In genomic region chr6:163415620-163416379, GRCh38 we compare ENCODE assay signal across 8 cellular contexts. TPM values are rescaled to one million over a fixed set of nuclear protein-coding genes. Genes with fewer than 3 reads are reported as not detected.
DNase-seq lines count a peak whose midpoint lies in the region; ATAC-seq and TF ChIP-seq lines count a peak whose summit lies in the region.

No MANE protein-coding gene starts in this region.

- H3K4me2 ChIP-seq in GM23338 = peak overlapping the region; percentile 76

- intact Hi-C loops in CD4-positive, alpha-beta memory T cell (cut with micrococcal nuclease) = loop anchor here (1.0 kb wide), 3 partner anchors 45 to 541 kb away; no protein-coding TSS in a partner anchor
- intact Hi-C loops in left ventricle myocardium inferior (cut with micrococcal nuclease) = loop anchor here (5.0 kb wide), 1 partner anchor 233 kb away; no protein-coding TSS in a partner anchor

- peak; percentile 39 to 58 (median 47) for DNase-seq in CD4-positive, alpha-beta memory T cell
- DNase-seq in GM23338 (ENCODE audit: low spot score) (peak; percentile 66), Peyer's patch (peak in 2 of 3 donors; percentile 61 to 63), left ventricle myocardium inferior (peak; percentile 58), retinal pigment epithelial cell (ENCODE audit: low read depth) (no peak), SK-N-DZ (ENCODE audit: low spot score) (no peak), iPS-NIHi7 (ENCODE audit: extremely low spot score) (no peak)
- DNase-seq in activated naive CD8-positive, alpha-beta T cell treated with anti-CD3 and anti-CD28 coated beads, Interleukin-2, amount 50 U/mL, for 24 hours = peak; percentile 48

- CTCF ChIA-PET in CD4-positive, alpha-beta memory T cell (lab: Charles Lee; ENCODE audit: partially characterized antibody) = interaction anchor here (0.9 to 2.9 kb wide), 10 partner anchors 10 to 136 kb away, joined by 3 to 27 read pairs (median 6); no protein-coding TSS in a partner anchor

- peak; percentile 4; the same call in 1 of the 3 replicates for ATAC-seq in GM23338
- ATAC-seq in activated naive CD8-positive, alpha-beta T cell treated with anti-CD3 and anti-CD28 coated beads, Interleukin-2, amount 50 U/mL, for 24 hours = peak; percentile 6

- H3K27ac ChIP-seq in CD4-positive, alpha-beta memory T cell (ENCODE audit: low read depth, low read length) = peak overlapping the region; percentile 77
- H3K27ac ChIP-seq in GM23338 (ENCODE audit: low read depth) (peak overlapping the region; percentile 80), Peyer's patch (peak overlapping the region; percentile 92 to 98 (median 98)), left ventricle myocardium inferior (replicated peaks) (peak overlapping the region; percentile 99)

- peak in 1 of 2 donors; percentile 17 for TF ChIP-seq POLR2A in Peyer's patch (IDR thresholded peaks at IDR 0.05)

- H4K20me1 ChIP-seq in GM23338 (replicated peaks; ENCODE audit: insufficient read depth) = 0 out of 2 replicates have a peak, but pooled peaks cover 9% of the 10 kb centered on the region

- H3K9me3 ChIP-seq in CD4-positive, alpha-beta memory T cell (ENCODE audit: control insufficient read depth in 1 of 2, low read length in 2 of 2) = no peaks in the 10 kb centered on the region
- no peaks in the 10 kb centered on the region for H3K9me3 ChIP-seq in Peyer's patch
- H3K9me3 ChIP-seq in left ventricle myocardium inferior (replicated peaks) = no peaks in the 10 kb centered on the region

- H2AFZ ChIP-seq in GM23338 = no peak overlapping the region

- H3K79me2 ChIP-seq in GM23338 (replicated peaks; ENCODE audit: insufficient read depth) = peaks cover 61% of the 10 kb centered on the region

- H3K27me3 Mint-ChIP-seq in CD4-positive, alpha-beta memory T cell = peaks cover 0 to 2% of the 10 kb centered on the region in 2 donors
- H3K27me3 Mint-ChIP-seq in GM23338 (ENCODE audit: insufficient read depth, low read depth, poor library complexity) = peaks cover 11% of the 10 kb centered on the region
- no peaks in the 10 kb centered on the region for H3K27me3 Mint-ChIP-seq in activated naive CD8-positive, alpha-beta T cell treated with anti-CD3 and anti-CD28 coated beads, Interleukin-2, amount 50 U/mL, for 24 hours

- POLR2A ChIA-PET in CD4-positive, alpha-beta memory T cell (lab: Charles Lee; ENCODE audit: partially characterized antibody) = interaction anchor here (0.7 to 2.7 kb wide), 9 partner anchors 10 to 139 kb away, joined by 3 to 34 read pairs (median 3); no protein-coding TSS in a partner anchor

- no peaks in the 10 kb centered on the region for H3K9me2 ChIP-seq in GM23338 (ENCODE audit: insufficient read depth)

- H3K4me3 ChIP-seq in CD4-positive, alpha-beta memory T cell (ENCODE audit: low read length in 2 of 2) = peak overlapping the region; percentile 66 to 70
- H3K4me3 ChIP-seq in GM23338 = peak overlapping the region; percentile 66
- H3K4me3 ChIP-seq in Peyer's patch = peak overlapping the region; percentile 69 to 91 (median 78)
- peak overlapping the region; percentile 91 for H3K4me3 ChIP-seq in left ventricle myocardium inferior
- H3K4me3 ChIP-seq in retinal pigment epithelial cell (ENCODE audit: low read length) = peak overlapping the region; percentile 95

- no peaks in the 10 kb centered on the region for H3K9me3 Mint-ChIP-seq in CD4-positive, alpha-beta memory T cell
- peaks cover 5% of the 10 kb centered on the region; the same call in 2 of the 3 replicates for H3K9me3 Mint-ChIP-seq in GM23338
- no peaks in the 10 kb centered on the region for H3K9me3 Mint-ChIP-seq in activated naive CD8-positive, alpha-beta T cell treated with anti-CD3 and anti-CD28 coated beads, Interleukin-2, amount 50 U/mL, for 24 hours

- no peaks in the 10 kb centered on the region for H3F3A ChIP-seq in GM23338 (replicated peaks; ENCODE audit: low read depth)

- H3K27me3 ChIP-seq in CD4-positive, alpha-beta memory T cell (ENCODE audit: insufficient read depth, low read length) = no peaks in the 10 kb centered on the region
- H3K27me3 ChIP-seq in GM23338 (ENCODE audit: insufficient read depth) (no peaks in the 10 kb centered on the region), Peyer's patch (no peaks in the 10 kb centered on the region), left ventricle myocardium inferior (ENCODE audit: low read depth) (no peaks in the 10 kb centered on the region)

- H3K4me1 Mint-ChIP-seq in CD4-positive, alpha-beta memory T cell = peaks cover 27 to 63% (median 45%) of the 10 kb centered on the region in 4 donors
- peaks cover 42% of the 10 kb centered on the region for H3K4me1 Mint-ChIP-seq in GM23338
- H3K4me1 Mint-ChIP-seq in activated naive CD8-positive, alpha-beta T cell treated with anti-CD3 and anti-CD28 coated beads, Interleukin-2, amount 50 U/mL, for 24 hours = peaks cover 50% of the 10 kb centered on the region

- H3K27ac Mint-ChIP-seq in CD4-positive, alpha-beta memory T cell = peak overlapping the region; percentile 80 to 96 (median 93)
- H3K27ac Mint-ChIP-seq in GM23338 = peak overlapping the region; percentile 94
- peak overlapping the region; percentile 92 for H3K27ac Mint-ChIP-seq in activated naive CD8-positive, alpha-beta T cell treated with anti-CD3 and anti-CD28 coated beads, Interleukin-2, amount 50 U/mL, for 24 hours

- peak overlapping the region; percentile 86 to 97 (median 90) for H3K4me3 Mint-ChIP-seq in CD4-positive, alpha-beta memory T cell
- H3K4me3 Mint-ChIP-seq in GM23338 = peak overlapping the region; percentile 86
- peak overlapping the region; percentile 90 for H3K4me3 Mint-ChIP-seq in activated naive CD8-positive, alpha-beta T cell treated with anti-CD3 and anti-CD28 coated beads, Interleukin-2, amount 50 U/mL, for 24 hours

- H3K4me1 ChIP-seq in CD4-positive, alpha-beta memory T cell (ENCODE audit: insufficient read depth, low read length) = peaks cover 45% of the 10 kb centered on the region
- peaks cover 41% of the 10 kb centered on the region for H3K4me1 ChIP-seq in GM23338 (ENCODE audit: insufficient read depth)
- H3K4me1 ChIP-seq in Peyer's patch = peaks cover 0 to 7% (median 3%) of the 10 kb centered on the region in 4 donors
- peaks cover 75% of the 10 kb centered on the region for H3K4me1 ChIP-seq in left ventricle myocardium inferior

- no peaks in the 10 kb centered on the region for H3K36me3 ChIP-seq in CD4-positive, alpha-beta memory T cell (ENCODE audit: insufficient read depth, low read length)
- H3K36me3 ChIP-seq in GM23338 (ENCODE audit: insufficient read depth) = no peaks in the 10 kb centered on the region
- no peaks in the 10 kb centered on the region for H3K36me3 ChIP-seq in Peyer's patch
- H3K36me3 ChIP-seq in left ventricle myocardium inferior = no peaks in the 10 kb centered on the region

- TF ChIP-seq CTCF in GM23338 (conservative IDR thresholded peaks at IDR 0.05; ENCODE audit: low read depth in 2 of 2) (no peak), Peyer's patch (IDR thresholded peaks at IDR 0.05) (no peak), left ventricle myocardium inferior (IDR thresholded peaks at IDR 0.05; ENCODE audit: borderline replicate concordance) (no peak), retinal pigment epithelial cell (conservative IDR thresholded peaks at IDR 0.05; ENCODE audit: low read depth, low read length) (no peak)

- peaks cover 0 to 11% of the 10 kb centered on the region in 2 donors for H3K36me3 Mint-ChIP-seq in CD4-positive, alpha-beta memory T cell
- H3K36me3 Mint-ChIP-seq in GM23338 (ENCODE audit: low read depth) = peaks cover 5% of the 10 kb centered on the region
- H3K36me3 Mint-ChIP-seq in activated naive CD8-positive, alpha-beta T cell treated with anti-CD3 and anti-CD28 coated beads, Interleukin-2, amount 50 U/mL, for 24 hours (ENCODE audit: low read depth) = no peaks in the 10 kb centered on the region

TF ChIP-seq in GM23338, 12 proteins besides CTCF, POLR2A, EP300 and RAD21 (continues in another document):
- no peak for TF ChIP-seq STAT1 (IDR thresholded peaks at IDR 0.05; ENCODE audit: unreplicated experiment)
- no peak for TF ChIP-seq NANOG (IDR thresholded peaks at IDR 0.05; ENCODE audit: borderline replicate concordance)
- no peak for TF ChIP-seq REST (IDR thresholded peaks at IDR 0.05; ENCODE audit: unreplicated experiment)
- TF ChIP-seq ZNF114 (CRISPR knock-in tag; IDR thresholded peaks at IDR 0.05) = no peak

RNA-seq across cellular contexts. Expression of gene QKI, which starts 1.3 kb away (rescaled TPM):
- 10 to 100 TPM; 64.1 to 66.4 TPM for total RNA-seq in CD4-positive, alpha-beta memory T cell
- polyA plus RNA-seq in CD4-positive, alpha-beta memory T cell = 10 to 100 TPM in 1 of 2 donors, 1 to 10 TPM in 1; 7.7 to 28.4 TPM
- 150 and 159 TPM in 2 replicates for total RNA-seq in GM23338 (2014; rRNA removed; shearing (Covaris generic))
- polyA plus RNA-seq in GM23338 (2016; fragmentation: Nextera tagmentation; extraction: Ambion mirVana) = 53.7 and 60.8 TPM in 2 replicates
- total RNA-seq in Peyer's patch (100 to 1,000 TPM in 1 of 4 donors, 10 to 100 TPM in 2, 1 to 10 TPM in 1; 8.4 to 107 (median 37.1) TPM), left ventricle myocardium inferior (449 TPM)
- 42.2 and 62.3 TPM in 2 replicates for polyA plus RNA-seq in SK-N-DZ (2014; cell fraction: cytosol; rRNA removed)
- 20.7 and 39.8 TPM in 2 replicates for polyA plus RNA-seq in SK-N-DZ (2014; cell fraction: nucleus; rRNA removed)

Comparison
In these comparisons a context has a peak if more than half of its experiments do, and no peak if none do; other contexts are left out.
1. DNase-seq: peak in CD4-positive, alpha-beta memory T cell (5 of 5), GM23338 (single experiment), Peyer's patch (2 of 3), activated naive CD8-positive, alpha-beta T cell treated with anti-CD3 and anti-CD28 coated beads, Interleukin-2, amount 50 U/mL, for 24 hours (single experiment) and left ventricle myocardium inferior (single experiment); none in retinal pigment epithelial cell (single experiment), SK-N-DZ (single experiment) and iPS-NIHi7 (single experiment).
2. Peak in every context shown above with its lines, with median percentiles within 50 percentile points of each other: H3K27ac ChIP-seq, H3K4me3 ChIP-seq, H3K27ac Mint-ChIP-seq and H3K4me3 Mint-ChIP-seq.